ENCODE assay signal across 2 cellular contexts in the genomic region with DNA sequence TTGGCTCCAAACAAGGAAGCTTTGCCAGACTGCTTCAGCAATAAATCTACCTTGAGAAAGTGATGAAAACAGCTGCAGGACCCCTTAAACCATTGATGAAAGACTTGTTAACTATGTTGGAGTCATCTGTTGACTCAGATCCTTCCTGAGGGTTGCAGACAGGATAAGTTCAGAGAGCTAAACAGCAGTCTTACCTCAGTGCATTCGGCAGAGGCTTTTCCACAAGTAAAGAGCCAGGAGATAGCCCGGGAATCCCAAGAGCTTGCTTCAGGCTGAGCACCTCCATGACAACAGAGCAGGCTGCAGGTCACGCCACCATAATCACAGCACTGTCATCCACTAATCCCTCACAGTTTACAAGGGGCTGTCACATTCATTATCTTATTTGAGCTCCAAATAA.
TF ChIP-seq lines count a peak whose summit lies in the region.

No MANE protein-coding gene starts in this region.

TF ChIP-seq in SK-N-SH, 30 proteins besides CTCF, POLR2A, EP300 and RAD21 (continued from another document):
- no peak for TF ChIP-seq FOSL2 (IDR thresholded peaks at IDR 0.05; ENCODE audit: borderline replicate concordance, low read depth)

TF ChIP-seq in SK-N-SH treated with all-trans-retinoic acid at 6 μM for 48 hours, 23 proteins besides CTCF, POLR2A, EP300 and RAD21 (continued from another document):
- TF ChIP-seq, protein P1, sequence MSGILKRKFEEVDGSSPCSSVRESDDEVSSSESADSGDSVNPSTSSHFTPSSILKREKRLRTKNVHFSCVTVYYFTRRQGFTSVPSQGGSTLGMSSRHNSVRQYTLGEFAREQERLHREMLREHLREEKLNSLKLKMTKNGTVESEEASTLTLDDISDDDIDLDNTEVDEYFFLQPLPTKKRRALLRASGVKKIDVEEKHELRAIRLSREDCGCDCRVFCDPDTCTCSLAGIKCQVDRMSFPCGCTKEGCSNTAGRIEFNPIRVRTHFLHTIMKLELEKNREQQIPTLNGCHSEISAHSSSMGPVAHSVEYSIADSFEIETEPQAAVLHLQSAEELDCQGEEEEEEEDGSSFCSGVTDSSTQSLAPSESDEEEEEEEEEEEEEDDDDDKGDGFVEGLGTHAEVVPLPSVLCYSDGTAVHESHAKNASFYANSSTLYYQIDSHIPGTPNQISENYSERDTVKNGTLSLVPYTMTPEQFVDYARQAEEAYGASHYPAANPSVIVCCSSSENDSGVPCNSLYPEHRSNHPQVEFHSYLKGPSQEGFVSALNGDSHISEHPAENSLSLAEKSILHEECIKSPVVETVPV (CRISPR knock-in tag; IDR thresholded peaks at IDR 0.05), result no peak
- TF ChIP-seq ZNF8 (CRISPR knock-in tag; IDR thresholded peaks at IDR 0.05), result no peak
- no peak for TF ChIP-seq ISL1 (CRISPR knock-in tag; IDR thresholded peaks at IDR 0.05)
TF ChIP-seq in SK-N-SH treated with all-trans-retinoic acid at 6 μM for 48 hours: peak in this region for 0.
